In genomic region chr3:157502916-157503620, GRCh38 we compare ENCODE assay signal across 1 cellular context.
TF ChIP-seq lines count a peak whose summit lies in the region.

Gene VEPH1 (minus strand): TSS chr3:157503416. CDS start chr3:157495349, 8,067 bp downstream.

TF ChIP-seq in HepG2, 621 proteins besides CTCF, POLR2A, EP300 and RAD21 (continued from another document):
- TF ChIP-seq, protein P1, sequence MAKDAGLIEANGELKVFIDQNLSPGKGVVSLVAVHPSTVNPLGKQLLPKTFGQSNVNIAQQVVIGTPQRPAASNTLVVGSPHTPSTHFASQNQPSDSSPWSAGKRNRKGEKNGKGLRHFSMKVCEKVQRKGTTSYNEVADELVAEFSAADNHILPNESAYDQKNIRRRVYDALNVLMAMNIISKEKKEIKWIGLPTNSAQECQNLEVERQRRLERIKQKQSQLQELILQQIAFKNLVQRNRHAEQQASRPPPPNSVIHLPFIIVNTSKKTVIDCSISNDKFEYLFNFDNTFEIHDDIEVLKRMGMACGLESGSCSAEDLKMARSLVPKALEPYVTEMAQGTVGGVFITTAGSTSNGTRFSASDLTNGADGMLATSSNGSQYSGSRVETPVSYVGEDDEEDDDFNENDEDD (CRISPR knock-in tag; IDR thresholded peaks at IDR 0.05; ENCODE audit: borderline replicate concordance), result no peak
- TF ChIP-seq ZNF441 (CRISPR knock-in tag; IDR thresholded peaks at IDR 0.05; ENCODE audit: borderline replicate concordance) (no peak), ZNF572 (CRISPR knock-in tag; IDR thresholded peaks at IDR 0.05) (no peak), BCL6 (CRISPR knock-in tag; IDR thresholded peaks at IDR 0.05) (no peak), SMARCC2 (IDR thresholded peaks at IDR 0.05) (no peak), SMAD1 (CRISPR knock-in tag; IDR thresholded peaks at IDR 0.05; ENCODE audit: borderline replicate concordance, low read depth) (no peak), TEAD3 (CRISPR knock-in tag; optimal IDR thresholded peaks at IDR 0.05; ENCODE audit: borderline replicate concordance) (no peak), ZNF484 (CRISPR knock-in tag; IDR thresholded peaks at IDR 0.05; ENCODE audit: borderline replicate concordance, low read depth) (no peak), ZNF841 (CRISPR knock-in tag; IDR thresholded peaks at IDR 0.05; ENCODE audit: borderline replicate concordance) (no peak), TBX3 (IDR thresholded peaks at IDR 0.05; ENCODE audit: borderline replicate concordance) (no peak), ZNF883 (CRISPR knock-in tag; IDR thresholded peaks at IDR 0.05; ENCODE audit: not compliant biosample characterization) (no peak), SAFB2 (CRISPR knock-in tag; IDR thresholded peaks at IDR 0.05; ENCODE audit: borderline replicate concordance, low read depth) (no peak), ZNF616 (CRISPR knock-in tag; IDR thresholded peaks at IDR 0.05; ENCODE audit: low read depth) (no peak), PHB2 (IDR thresholded peaks at IDR 0.05; ENCODE audit: partially characterized antibody) (no peak), CENPT (CRISPR knock-in tag; IDR thresholded peaks at IDR 0.05; ENCODE audit: low read depth) (no peak), MED8 (CRISPR knock-in tag; IDR thresholded peaks at IDR 0.05; ENCODE audit: insufficient replicate concordance) (no peak)
- TF ChIP-seq, protein P2, sequence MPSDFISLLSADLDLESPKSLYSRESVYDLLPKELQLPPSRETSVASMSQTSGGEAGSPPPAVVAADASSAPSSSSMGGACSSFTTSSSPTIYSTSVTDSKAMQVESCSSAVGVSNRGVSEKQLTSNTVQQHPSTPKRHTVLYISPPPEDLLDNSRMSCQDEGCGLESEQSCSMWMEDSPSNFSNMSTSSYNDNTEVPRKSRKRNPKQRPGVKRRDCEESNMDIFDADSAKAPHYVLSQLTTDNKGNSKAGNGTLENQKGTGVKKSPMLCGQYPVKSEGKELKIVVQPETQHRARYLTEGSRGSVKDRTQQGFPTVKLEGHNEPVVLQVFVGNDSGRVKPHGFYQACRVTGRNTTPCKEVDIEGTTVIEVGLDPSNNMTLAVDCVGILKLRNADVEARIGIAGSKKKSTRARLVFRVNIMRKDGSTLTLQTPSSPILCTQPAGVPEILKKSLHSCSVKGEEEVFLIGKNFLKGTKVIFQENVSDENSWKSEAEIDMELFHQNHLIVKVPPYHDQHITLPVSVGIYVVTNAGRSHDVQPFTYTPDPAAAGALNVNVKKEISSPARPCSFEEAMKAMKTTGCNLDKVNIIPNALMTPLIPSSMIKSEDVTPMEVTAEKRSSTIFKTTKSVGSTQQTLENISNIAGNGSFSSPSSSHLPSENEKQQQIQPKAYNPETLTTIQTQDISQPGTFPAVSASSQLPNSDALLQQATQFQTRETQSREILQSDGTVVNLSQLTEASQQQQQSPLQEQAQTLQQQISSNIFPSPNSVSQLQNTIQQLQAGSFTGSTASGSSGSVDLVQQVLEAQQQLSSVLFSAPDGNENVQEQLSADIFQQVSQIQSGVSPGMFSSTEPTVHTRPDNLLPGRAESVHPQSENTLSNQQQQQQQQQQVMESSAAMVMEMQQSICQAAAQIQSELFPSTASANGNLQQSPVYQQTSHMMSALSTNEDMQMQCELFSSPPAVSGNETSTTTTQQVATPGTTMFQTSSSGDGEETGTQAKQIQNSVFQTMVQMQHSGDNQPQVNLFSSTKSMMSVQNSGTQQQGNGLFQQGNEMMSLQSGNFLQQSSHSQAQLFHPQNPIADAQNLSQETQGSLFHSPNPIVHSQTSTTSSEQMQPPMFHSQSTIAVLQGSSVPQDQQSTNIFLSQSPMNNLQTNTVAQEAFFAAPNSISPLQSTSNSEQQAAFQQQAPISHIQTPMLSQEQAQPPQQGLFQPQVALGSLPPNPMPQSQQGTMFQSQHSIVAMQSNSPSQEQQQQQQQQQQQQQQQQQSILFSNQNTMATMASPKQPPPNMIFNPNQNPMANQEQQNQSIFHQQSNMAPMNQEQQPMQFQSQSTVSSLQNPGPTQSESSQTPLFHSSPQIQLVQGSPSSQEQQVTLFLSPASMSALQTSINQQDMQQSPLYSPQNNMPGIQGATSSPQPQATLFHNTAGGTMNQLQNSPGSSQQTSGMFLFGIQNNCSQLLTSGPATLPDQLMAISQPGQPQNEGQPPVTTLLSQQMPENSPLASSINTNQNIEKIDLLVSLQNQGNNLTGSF (CRISPR knock-in tag; IDR thresholded peaks at IDR 0.05), result no peak
- TF ChIP-seq, protein P3, sequence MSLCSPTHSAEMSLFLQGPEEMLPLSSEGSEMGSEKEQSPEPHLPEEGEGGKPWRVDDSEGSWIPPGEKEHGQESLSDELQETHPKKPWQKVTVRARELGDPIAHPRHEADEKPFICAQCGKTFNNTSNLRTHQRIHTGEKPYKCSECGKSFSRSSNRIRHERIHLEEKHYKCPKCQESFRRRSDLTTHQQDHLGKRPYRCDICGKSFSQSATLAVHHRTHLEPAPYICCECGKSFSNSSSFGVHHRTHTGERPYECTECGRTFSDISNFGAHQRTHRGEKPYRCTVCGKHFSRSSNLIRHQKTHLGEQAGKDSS (CRISPR knock-in tag; IDR thresholded peaks at IDR 0.05; ENCODE audit: borderline replicate concordance, low read depth), result no peak
TF ChIP-seq in HepG2: peak in this region for 0.
